Comparison of ENCODE assay signal across 8 cellular contexts in the genomic region with DNA sequence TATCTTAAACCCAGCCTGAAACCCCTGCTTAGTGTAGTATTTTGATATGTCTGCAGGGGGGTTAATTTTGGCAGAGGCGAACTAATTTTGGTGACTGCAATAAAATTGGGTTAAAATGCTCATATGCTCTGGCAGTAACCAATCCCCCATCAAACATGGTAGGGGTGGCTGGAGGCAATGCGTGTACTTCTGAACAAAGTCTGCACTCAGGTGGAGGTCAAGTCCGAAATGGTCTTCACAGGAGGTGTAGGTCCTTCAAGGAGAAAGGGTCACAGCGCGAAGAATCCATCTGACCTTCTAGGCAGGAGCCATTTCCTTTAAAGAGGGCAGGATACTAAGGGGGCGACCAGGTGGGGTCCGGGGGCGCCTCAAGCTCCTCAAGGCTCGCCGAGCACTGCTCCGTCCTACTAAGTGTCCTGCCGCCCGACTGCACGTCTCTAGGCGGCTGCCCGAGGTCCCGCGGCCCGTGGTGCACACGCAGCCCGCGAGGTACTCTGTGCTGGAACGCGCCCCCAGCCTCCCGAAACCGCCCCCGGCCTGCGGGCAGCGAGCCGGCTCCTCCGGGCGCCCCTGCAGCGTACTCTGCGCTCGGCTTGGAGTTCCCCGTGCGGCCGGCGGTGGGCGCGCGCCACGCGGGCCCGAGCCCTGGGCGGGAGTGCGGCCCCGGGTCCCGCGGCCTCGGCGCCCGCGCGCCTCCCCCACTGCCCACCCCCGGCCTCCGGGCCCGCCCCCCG. TPM values are rescaled to one million over a fixed set of nuclear protein-coding genes. Genes with fewer than 3 reads are reported as not detected.
DNase-seq lines count a peak whose midpoint lies in the region; ATAC-seq and TF ChIP-seq lines count a peak whose summit lies in the region.

No MANE protein-coding gene starts in this region.

- CTCF ChIA-PET in GM10248 (lab: Yijun Ruan, JAX) = interaction anchor here (0.7 to 2.0 kb wide), 15 partner anchors 8 to 597 kb away, joined by 3 to 14 read pairs (median 3); no protein-coding TSS in a partner anchor

- POLR2A ChIA-PET in GM10248 (lab: Yijun Ruan, JAX) = no interaction called here

- no peaks in the 10 kb centered on the region for H3K27me3 Mint-ChIP-seq in chondrocyte (ENCODE audit: low read depth)
- H3K27me3 Mint-ChIP-seq in stimulated activated memory B cell treated with anti-CD40 and anti-IgM and Interleukin-4, amounts not matched to agents 10 μg/mL and 1 μg/mL and 100 μg/mL, for 72 hours = peaks cover 84% of the 10 kb centered on the region

- peaks cover 39% of the 10 kb centered on the region for H3K4me1 Mint-ChIP-seq in chondrocyte (ENCODE audit: low read depth)
- H3K4me1 Mint-ChIP-seq in stimulated activated memory B cell treated with anti-CD40 and anti-IgM and Interleukin-4, amounts not matched to agents 10 μg/mL and 1 μg/mL and 100 μg/mL, for 72 hours = peaks cover 8% of the 10 kb centered on the region

- H3K9me3 Mint-ChIP-seq in chondrocyte (ENCODE audit: low read depth) = no peaks in the 10 kb centered on the region
- H3K9me3 Mint-ChIP-seq in stimulated activated memory B cell treated with anti-CD40 and anti-IgM and Interleukin-4, amounts not matched to agents 10 μg/mL and 1 μg/mL and 100 μg/mL, for 72 hours = no peaks in the 10 kb centered on the region

- ATAC-seq in HG03159 (IDR thresholded peaks at IDR 0.05; ENCODE audit: unreplicated experiment) = peak; percentile 47
- peak; percentile 70 for ATAC-seq in stimulated activated memory B cell treated with anti-CD40 and anti-IgM and Interleukin-4, amounts not matched to agents 10 μg/mL and 1 μg/mL and 100 μg/mL, for 72 hours

- TF ChIP-seq CTCF in GM10248 (IDR thresholded peaks at IDR 0.05; ENCODE audit: control extremely low read depth, extremely low read depth, low read depth, missing control alignments) (peak; percentile 21), chondrocyte (IDR thresholded peaks at IDR 0.05) (peak; percentile 65)

- H3K4me3 Mint-ChIP-seq in chondrocyte (ENCODE audit: unreplicated experiment) = peak overlapping the region; percentile 73
- peak overlapping the region; percentile 73 for H3K4me3 Mint-ChIP-seq in stimulated activated memory B cell treated with anti-CD40 and anti-IgM and Interleukin-4, amounts not matched to agents 10 μg/mL and 1 μg/mL and 100 μg/mL, for 72 hours

- DNase-seq in GM10248 (ENCODE audit: extremely low spot score) (peak; percentile 59), UCSD-AML1 (lab: John Stamatoyannopoulos, UW; ENCODE audit: unreplicated experiment) (peak; percentile 65), chondrocyte (ENCODE audit: low spot score) (no peak), medulla oblongata (ENCODE audit: extremely low spot score) (peak; percentile 56), foreskin melanocyte (no peak), NCI-H146 (lab: John Stamatoyannopoulos, UW) (no peak)

- no peaks in the 10 kb centered on the region for H3K36me3 Mint-ChIP-seq in chondrocyte (ENCODE audit: low read depth)
- no peaks in the 10 kb centered on the region for H3K36me3 Mint-ChIP-seq in stimulated activated memory B cell treated with anti-CD40 and anti-IgM and Interleukin-4, amounts not matched to agents 10 μg/mL and 1 μg/mL and 100 μg/mL, for 72 hours

- peak overlapping the region; percentile 80 for H3K27ac Mint-ChIP-seq in chondrocyte (ENCODE audit: unreplicated experiment)
- H3K27ac Mint-ChIP-seq in stimulated activated memory B cell treated with anti-CD40 and anti-IgM and Interleukin-4, amounts not matched to agents 10 μg/mL and 1 μg/mL and 100 μg/mL, for 72 hours = no peak overlapping the region

RNA-seq across cellular contexts. Expression of a gene that starts 1.7 kb away (rescaled TPM):
- 78.2 to 229 TPM (median 80.5 TPM) in 3 replicates for total RNA-seq in chondrocyte

Comparison
In these comparisons a context has a peak if more than half of its experiments do, and no peak if none do; other contexts are left out.
1. DNase-seq: peak in GM10248 (single experiment), UCSD-AML1 (single experiment) and medulla oblongata (single experiment); none in chondrocyte (single experiment), foreskin melanocyte (single experiment) and NCI-H146 (single experiment).